In the genomic region with DNA sequence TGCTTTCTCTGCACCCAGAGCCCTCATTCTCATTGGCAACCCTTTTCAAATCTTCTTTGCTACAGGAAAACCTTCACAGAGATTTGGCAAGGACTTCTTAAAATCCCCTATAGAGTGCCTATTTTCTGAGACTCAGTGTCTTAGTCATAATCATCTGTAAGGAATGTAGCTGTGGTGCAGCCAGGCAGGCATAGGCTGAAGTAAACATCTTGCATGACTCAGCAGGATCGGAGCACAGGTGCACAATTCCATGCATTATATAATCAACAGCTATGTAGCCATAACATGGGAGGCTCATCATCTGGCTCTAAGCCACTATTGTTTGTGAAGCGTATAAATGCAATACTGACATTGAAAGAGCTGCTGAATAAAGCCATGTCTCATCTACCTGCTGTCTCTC, we compare ENCODE assay signal across 20 cellular contexts.
DNase-seq lines count a peak whose midpoint lies in the region; ATAC-seq, FAIRE-seq and TF ChIP-seq lines count a peak whose summit lies in the region.
"Had no signal": no experiment of that assay in that cellular context is flagged by ENCODE, and none has a peak within 500 bp of the region (broad histone marks: within the 10 kb centered on the region; RNA-seq: fewer than 3 reads in every experiment).

No MANE protein-coding gene starts in this region.

- no peak for TF ChIP-seq CTCF in bronchial epithelial cell (IDR thresholded peaks at IDR 0.05; ENCODE audit: insufficient read depth, low read length, severe bottlenecking)
- no peak for TF ChIP-seq CTCF in gastroesophageal sphincter (IDR thresholded peaks at IDR 0.05)
- TF ChIP-seq CTCF in neural progenitor cell (IDR thresholded peaks at IDR 0.05) = no peak

- no peaks in the 10 kb centered on the region for H3K4me1 Mint-ChIP-seq in neural progenitor cell
- H3K4me1 Mint-ChIP-seq: CD8-positive, alpha-beta memory T cell; IgD-negative memory B cell had no signal

- no peak for FAIRE-seq in bronchial epithelial cell (lab: Jason Lieb, UNC)
- no peak for FAIRE-seq in urothelium cell line (lab: Jason Lieb, UNC)

- H3K27ac ChIP-seq in gastroesophageal sphincter (no peak overlapping the region), neural progenitor cell (no peak overlapping the region)
- H3K27ac ChIP-seq: C4-2B, SJSA1 had no signal

- no peak overlapping the region for H3K4me3 Mint-ChIP-seq in neural progenitor cell
- H3K4me3 Mint-ChIP-seq: IgD-negative memory B cell had no signal

- H3K9me3 Mint-ChIP-seq in neural progenitor cell = peaks cover 12% of the 10 kb centered on the region
- H3K9me3 Mint-ChIP-seq: CD8-positive, alpha-beta memory T cell; IgD-negative memory B cell had no signal

- peak; percentile 26 for DNase-seq in NCI-H2171 treated with DMSO at 0.1 percent for 48 hours (lab: John Stamatoyannopoulos, UW)
- no peak for DNase-seq in NCI-H2171 (lab: John Stamatoyannopoulos, UW)
- peak; percentile 15 for DNase-seq in NCI-H460 (ENCODE audit: extremely low read depth, low read depth)
- peak; percentile 18 for DNase-seq in bronchial epithelial cell (ENCODE audit: low read depth)
- DNase-seq in urothelium cell line (ENCODE audit: low spot score) = peak; percentile 55
- no peak for DNase-seq in AG08395 (ENCODE audit: low spot score)
- DNase-seq in neural progenitor cell (ENCODE audit: low spot score) = no peak
- DNase-seq: 8988T; CD8-positive, alpha-beta memory T cell; DMS79; NCI-H1694; NCI-H2081 treated with DMSO at 0.1 percent for 48 hours; NCI-H524; NCI-H774; NK-92 treated with Interleukin-12 subunit alpha and Interleukin-12 subunit beta, amount 100 ng/mL, for 24 hours had no signal

- H3K36me3 ChIP-seq in bronchial epithelial cell (ENCODE audit: control insufficient read depth, insufficient read depth, low read length) (no peaks in the 10 kb centered on the region), gastroesophageal sphincter (no peaks in the 10 kb centered on the region), neural progenitor cell (no peaks in the 10 kb centered on the region)
- H3K36me3 ChIP-seq: SJSA1 had no signal

- H3K27me3 ChIP-seq in bronchial epithelial cell (ENCODE audit: control insufficient read depth, insufficient read depth, low read length) (no peaks in the 10 kb centered on the region), gastroesophageal sphincter (no peaks in the 10 kb centered on the region), neural progenitor cell (no peaks in the 10 kb centered on the region)
- H3K27me3 ChIP-seq: SJSA1 had no signal

- H3K4me1 ChIP-seq in gastroesophageal sphincter (no peaks in the 10 kb centered on the region), neural progenitor cell (no peaks in the 10 kb centered on the region)
- H3K4me1 ChIP-seq: SJSA1 had no signal

- TF ChIP-seq POLR2A in gastroesophageal sphincter (IDR thresholded peaks at IDR 0.05) = no peak

- H3K27ac Mint-ChIP-seq in neural progenitor cell = no peak overlapping the region
- H3K27ac Mint-ChIP-seq: CD8-positive, alpha-beta memory T cell; IgD-negative memory B cell had no signal

- H3K27me3 Mint-ChIP-seq in neural progenitor cell (ENCODE audit: insufficient read depth, low read depth) = no peaks in the 10 kb centered on the region
- H3K27me3 Mint-ChIP-seq: IgD-negative memory B cell had no signal

- no peak overlapping the region for H3K4me2 ChIP-seq in neural progenitor cell

- no peaks in the 10 kb centered on the region for H3K9me3 ChIP-seq in gastroesophageal sphincter
- H3K9me3 ChIP-seq in neural progenitor cell (ENCODE audit: low read depth) = peaks cover 3% of the 10 kb centered on the region
- H3K9me3 ChIP-seq: SJSA1 had no signal

- whole genome bisulfite sequencing in gastroesophageal sphincter (ENCODE audit: low coverage in 1 of 2), 2 donors = 60 to 80% methylated on average over 1 to 2 of the region's 2 CpGs

- H3K9ac ChIP-seq in neural progenitor cell = no peak overlapping the region

- H3F3A ChIP-seq in neural progenitor cell (ENCODE audit: low read depth) = no peaks in the 10 kb centered on the region

- no peak for TF ChIP-seq EP300 in gastroesophageal sphincter (IDR thresholded peaks at IDR 0.05)

- no peaks in the 10 kb centered on the region for H4K20me1 ChIP-seq in neural progenitor cell (ENCODE audit: low read depth)

- peaks cover 1% of the 10 kb centered on the region for H3K36me3 Mint-ChIP-seq in neural progenitor cell
- H3K36me3 Mint-ChIP-seq: CD8-positive, alpha-beta memory T cell; IgD-negative memory B cell had no signal

- H3K79me2 ChIP-seq in neural progenitor cell (ENCODE audit: low read depth) = no peaks in the 10 kb centered on the region

- H3K4me3 ChIP-seq in bronchial epithelial cell (ENCODE audit: low read depth, low read length) (no peak overlapping the region), gastroesophageal sphincter (no peak overlapping the region), neural progenitor cell (no peak overlapping the region)
- H3K4me3 ChIP-seq: SJSA1 had no signal

- ATAC-seq in gastroesophageal sphincter = no peak
- ATAC-seq: Panc1 had no signal

- H2AFZ ChIP-seq in neural progenitor cell (replicated peaks) = no peak overlapping the region

Comparison
In these comparisons a context has a peak if more than half of its experiments do, and no peak if none do; other contexts are left out.
1. DNase-seq: peak in NCI-H2171 treated with DMSO at 0.1 percent for 48 hours (single experiment), NCI-H460 (single experiment), bronchial epithelial cell (single experiment) and urothelium cell line (single experiment); none in NCI-H2171 (single experiment), AG08395 (single experiment) and neural progenitor cell (single experiment).